Comparison of ENCODE assay signal across 8 cellular contexts in genomic region chr12:26749781-26750180, GRCh38.
DNase-seq lines count a peak whose midpoint lies in the region; ATAC-seq and TF ChIP-seq lines count a peak whose summit lies in the region.

No MANE protein-coding gene starts in this region.

- H3K4me1 ChIP-seq in mammary epithelial cell (ENCODE audit: insufficient read depth, low read length) (peaks cover 43% of the 10 kb centered on the region), psoas muscle (peaks cover 12% of the 10 kb centered on the region)

- no peak overlapping the region for H3K9ac ChIP-seq in mammary epithelial cell (ENCODE audit: insufficient read depth, low read length)

- H3K4me3 ChIP-seq in mammary epithelial cell (replicated peaks in 1 of 3; ENCODE audit: insufficient read depth in 1 of 3, low read depth in 2 of 3, low read length in 3 of 3) (peak overlapping the region in 1 of 3 experiments; percentile 55), psoas muscle (no peak overlapping the region), MG63 (no peak overlapping the region)

- ATAC-seq in GM18861 (IDR thresholded peaks at IDR 0.05; ENCODE audit: unreplicated experiment): peak; percentile 68
- peak; percentile 68 for ATAC-seq in GM21381 (IDR thresholded peaks at IDR 0.05; ENCODE audit: unreplicated experiment)
- peak; percentile 78 for ATAC-seq in HG03135 (IDR thresholded peaks at IDR 0.05; ENCODE audit: unreplicated experiment)
- no peak for ATAC-seq in psoas muscle

- H3K9me3 ChIP-seq in mammary epithelial cell (replicated peaks; ENCODE audit: insufficient read depth, low read length): no peaks in the 10 kb centered on the region
- no peaks in the 10 kb centered on the region for H3K9me3 ChIP-seq in psoas muscle
- H3K9me3 ChIP-seq in MG63: no peaks in the 10 kb centered on the region

- H4K20me1 ChIP-seq in mammary epithelial cell (ENCODE audit: insufficient read depth, low read length): no peaks in the 10 kb centered on the region

- in situ Hi-C loops in mammary epithelial cell (cut with MboI; ENCODE audit: low sequenced_read_pairs in 2 of 2): no loop called here

- H3K36me3 ChIP-seq in mammary epithelial cell (ENCODE audit: insufficient read depth, low read length) (no peaks in the 10 kb centered on the region), psoas muscle (ENCODE audit: insufficient read depth in 1 of 2, low read depth in 1 of 2) (no peaks in the 10 kb centered on the region), MG63 (no peaks in the 10 kb centered on the region)

- intact Hi-C loops in mammary epithelial cell (cut with micrococcal nuclease): loop anchor here (2.0 kb wide), 1 partner anchor 83 kb away; the partner anchor contains the start of gene ITPR2
- intact Hi-C loops in psoas muscle (cut with DNase I): no loop called here

- H3K27me3 ChIP-seq in mammary epithelial cell (ENCODE audit: insufficient read depth, low read length): no peaks in the 10 kb centered on the region
- no peaks in the 10 kb centered on the region for H3K27me3 ChIP-seq in psoas muscle (ENCODE audit: insufficient read depth in 3 of 3, low read length in 2 of 3)
- H3K27me3 ChIP-seq in MG63: no peaks in the 10 kb centered on the region

- TF ChIP-seq CTCF in mammary epithelial cell (conservative IDR thresholded peaks at IDR 0.05 in 1 of 2, IDR thresholded peaks at IDR 0.05 in 1 of 2; ENCODE audit: extremely low read depth in 1 of 2, insufficient read depth in 1 of 2, low read depth in 1 of 2, low read length in 2 of 2) (no peak), psoas muscle (IDR thresholded peaks at IDR 0.05) (no peak)

- peak; percentile 75 for DNase-seq in mammary epithelial cell
- no peak for DNase-seq in SHP77 treated with DMSO at 0.1 percent for 48 hours (lab: John Stamatoyannopoulos, UW)
- DNase-seq in psoas muscle: no peak
- DNase-seq in MG63: no peak
- no peak for DNase-seq in NCI-H1694 (lab: John Stamatoyannopoulos, UW)

- dilution Hi-C loops in mammary epithelial cell (cut with HindIII; ENCODE audit: low sequenced_read_pairs): no loop called here

- H3K27ac ChIP-seq in mammary epithelial cell (ENCODE audit: insufficient read depth, low read depth, low read length) (peak overlapping the region; percentile 51), psoas muscle (no peak overlapping the region)

- CTCF ChIA-PET in mammary epithelial cell (lab: Charles Lee; ENCODE audit: low non-redundant PET): no interaction called here

- BruUV-seq in mammary epithelial cell (replicated peaks; lab: Mats Ljungman, UMichigan): no TSS peak

- peak overlapping the region; percentile 89 for H3K4me2 ChIP-seq in mammary epithelial cell (ENCODE audit: insufficient read depth, low read depth, low read length)

- H2AFZ ChIP-seq in mammary epithelial cell (ENCODE audit: low read depth, low read length): no peak overlapping the region

- H3K79me2 ChIP-seq in mammary epithelial cell (ENCODE audit: insufficient read depth, low read length): peaks cover 17% of the 10 kb centered on the region

Comparison
In these comparisons a context has a peak if more than half of its experiments do, and no peak if none do; other contexts are left out.
1. ATAC-seq: peak in GM18861 (single experiment), GM21381 (single experiment) and HG03135 (single experiment); none in psoas muscle (0 of 4).